In the genomic region with DNA sequence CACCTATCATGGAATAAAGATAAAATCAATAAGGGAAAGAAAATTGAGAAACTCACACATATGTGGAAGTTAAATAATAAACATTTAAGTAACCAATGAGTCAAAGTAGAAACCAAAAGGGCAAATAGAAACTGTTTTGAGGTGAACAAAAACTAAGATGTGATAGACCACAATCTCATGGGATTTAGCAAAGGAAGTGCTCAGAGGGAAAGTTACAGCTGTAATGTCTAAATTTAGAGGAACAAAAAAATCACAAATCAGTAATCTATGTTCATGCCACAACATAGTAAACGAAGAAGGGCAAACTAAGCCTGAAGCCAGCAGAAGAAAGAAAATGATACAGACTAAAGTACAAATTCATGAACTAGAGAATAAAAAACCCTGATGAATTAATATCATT, we compare ENCODE assay signal across 13 cellular contexts.
A peak's percentile ranks its signal among the peaks of the same experiment; 100 is the strongest.
DNase-seq lines count a peak whose midpoint lies in the region; ATAC-seq and TF ChIP-seq lines count a peak whose summit lies in the region.
"Had no signal": no experiment of that assay in that cellular context is flagged by ENCODE, and none has a peak within 500 bp of the region (broad histone marks: within the 10 kb centered on the region; RNA-seq: fewer than 3 reads in every experiment).

No MANE protein-coding gene starts in this region.

- ATAC-seq in GM18870 (IDR thresholded peaks at IDR 0.05; ENCODE audit: unreplicated experiment) (peak; percentile 84), GM21619 (IDR thresholded peaks at IDR 0.05; ENCODE audit: unreplicated experiment) (peak; percentile 84), HG03135 (IDR thresholded peaks at IDR 0.05; ENCODE audit: unreplicated experiment) (peak; percentile 83)
- peak; percentile 36 for ATAC-seq in stimulated activated effector memory CD8-positive, alpha-beta T cell treated with anti-CD3 and anti-CD28 coated beads, Interleukin-12 subunit alpha, Interleukin-12 subunit beta, amount 100 ng/mL, for 72 hours
- ATAC-seq: activated T-cell treated with anti-CD3 and anti-CD28 coated beads, Interleukin-2, amount 50 U/mL, for 4 hours; Panc1 had no signal

- TF ChIP-seq CTCF in WERI-Rb-1 (IDR thresholded peaks at IDR 0.05; ENCODE audit: low read depth, low read length) = no peak

- H3K9me3 Mint-ChIP-seq in stimulated activated effector memory CD8-positive, alpha-beta T cell treated with anti-CD3 and anti-CD28 coated beads, Interleukin-12 subunit alpha, Interleukin-12 subunit beta, amount 100 ng/mL, for 72 hours = no peaks in the 10 kb centered on the region
- H3K9me3 Mint-ChIP-seq: activated T-cell treated with anti-CD3 and anti-CD28 coated beads, Interleukin-2, amount 50 U/mL, for 4 hours had no signal

- no peaks in the 10 kb centered on the region for H3K36me3 ChIP-seq in WERI-Rb-1
- H3K36me3 ChIP-seq: thoracic aorta had no signal

- H3K4me3 Mint-ChIP-seq in stimulated activated effector memory CD8-positive, alpha-beta T cell treated with anti-CD3 and anti-CD28 coated beads, Interleukin-12 subunit alpha, Interleukin-12 subunit beta, amount 100 ng/mL, for 72 hours = no peak overlapping the region
- H3K4me3 Mint-ChIP-seq: activated T-cell treated with anti-CD3 and anti-CD28 coated beads, Interleukin-2, amount 50 U/mL, for 4 hours had no signal

- H3K4me3 ChIP-seq in WERI-Rb-1 (ENCODE audit: low read depth, low read length) = no peak overlapping the region
- H3K4me3 ChIP-seq: thoracic aorta had no signal

- no peaks in the 10 kb centered on the region for H3K36me3 Mint-ChIP-seq in stimulated activated effector memory CD8-positive, alpha-beta T cell treated with anti-CD3 and anti-CD28 coated beads, Interleukin-12 subunit alpha, Interleukin-12 subunit beta, amount 100 ng/mL, for 72 hours

- H3K27me3 ChIP-seq in WERI-Rb-1 (ENCODE audit: insufficient read depth, low read depth, severe bottlenecking) = peaks cover 14% of the 10 kb centered on the region

- DNase-seq in stimulated activated effector memory CD8-positive, alpha-beta T cell treated with anti-CD3 and anti-CD28 coated beads, Interleukin-12 subunit alpha, Interleukin-12 subunit beta, amount 100 ng/mL, for 72 hours (ENCODE audit: low spot score in 2 of 2) = no peak
- DNase-seq in kidney glomerular epithelial cell (lab: John Stamatoyannopoulos, UW) (no peak), WERI-Rb-1 (no peak)
- DNase-seq in activated CD4-positive, alpha-beta T cell treated with anti-CD3 and anti-CD28 coated beads, Interleukin-2, amount 50 U/mL, for 1 hour = no peak
- DNase-seq: activated T-cell treated with anti-CD3 and anti-CD28 coated beads, Interleukin-2, amount 50 U/mL, for 4 hours; hippocampal formation; mammary epithelial cell; NCI-H1694 had no signal

- H3K9me3 ChIP-seq in WERI-Rb-1 (ENCODE audit: severe bottlenecking) = no peaks in the 10 kb centered on the region
- H3K9me3 ChIP-seq: thoracic aorta had no signal

- H3K27ac Mint-ChIP-seq in stimulated activated effector memory CD8-positive, alpha-beta T cell treated with anti-CD3 and anti-CD28 coated beads, Interleukin-12 subunit alpha, Interleukin-12 subunit beta, amount 100 ng/mL, for 72 hours = no peak overlapping the region

- H3K4me1 Mint-ChIP-seq in stimulated activated effector memory CD8-positive, alpha-beta T cell treated with anti-CD3 and anti-CD28 coated beads, Interleukin-12 subunit alpha, Interleukin-12 subunit beta, amount 100 ng/mL, for 72 hours = peaks cover 13% of the 10 kb centered on the region

- H3K27ac ChIP-seq in WERI-Rb-1 = no peak overlapping the region
- H3K27ac ChIP-seq: thoracic aorta had no signal
